ENCODE assay signal across 25 cellular contexts in the genomic region with DNA sequence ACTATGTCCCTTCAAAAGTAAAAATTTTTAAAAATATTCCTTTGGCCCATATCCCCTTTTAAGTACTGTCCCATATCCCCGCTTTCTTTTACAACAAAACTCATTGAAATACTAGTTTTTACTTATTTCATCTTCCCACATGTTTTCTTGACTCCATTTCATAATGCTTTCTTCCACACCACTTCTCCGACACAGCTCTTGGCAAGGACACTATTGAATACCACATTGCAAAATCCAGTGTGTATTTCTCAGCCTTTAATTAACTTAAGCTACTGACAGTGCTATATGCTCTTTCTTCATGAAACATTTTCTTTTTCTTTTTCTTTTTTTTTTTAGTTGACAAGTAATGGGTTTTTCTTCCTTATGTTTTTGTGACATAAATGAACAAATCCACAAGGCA. TPM values are rescaled to one million over a fixed set of nuclear protein-coding genes. Genes with fewer than 3 reads are reported as not detected.
DNase-seq lines count a peak whose midpoint lies in the region; ATAC-seq and TF ChIP-seq lines count a peak whose summit lies in the region.
"Had no signal": no experiment of that assay in that cellular context is flagged by ENCODE, and none has a peak within 500 bp of the region (broad histone marks: within the 10 kb centered on the region; RNA-seq: fewer than 3 reads in every experiment).

No MANE protein-coding gene starts in this region.

- peaks cover 13 to 17% of the 10 kb centered on the region in 2 donors for H3K27me3 Mint-ChIP-seq in T-cell

- no peak overlapping the region for H3K4me3 Mint-ChIP-seq in T-cell
- H3K4me3 Mint-ChIP-seq: B cell; CD8-positive, alpha-beta T cell; IgD-negative memory B cell had no signal

- peaks cover 8% of the 10 kb centered on the region for H3K4me1 ChIP-seq in adipocyte (ENCODE audit: control insufficient read depth, insufficient read depth, low read length)
- H3K4me1 ChIP-seq: Caco-2, HAP-1 had no signal

- H3K36me3 ChIP-seq in adipocyte (ENCODE audit: control insufficient read depth, insufficient read depth, low read length, severe bottlenecking): no peaks in the 10 kb centered on the region
- H3K36me3 ChIP-seq in WERI-Rb-1: no peaks in the 10 kb centered on the region
- H3K36me3 ChIP-seq: HAP-1 had no signal

- CTCF ChIA-PET in T-cell (lab: Charles Lee): interaction anchor here in 1 of 2 donors (0.9 kb wide), 1 partner anchor 10 kb away, joined by 3 read pairs; no protein-coding TSS in a partner anchor

- H3K27ac Mint-ChIP-seq in T-cell: no peak overlapping the region
- H3K27ac Mint-ChIP-seq: B cell; CD8-positive, alpha-beta T cell; IgD-negative memory B cell had no signal

- no peak for TF ChIP-seq CTCF in AG10803 (conservative IDR thresholded peaks at IDR 0.05; ENCODE audit: low read length)
- no peak for TF ChIP-seq CTCF in WERI-Rb-1 (IDR thresholded peaks at IDR 0.05; ENCODE audit: low read depth, low read length)

- POLR2A ChIA-PET in T-cell (lab: Charles Lee): no interaction called here

- H3K9me3 Mint-ChIP-seq in T-cell: no peaks in the 10 kb centered on the region
- H3K9me3 Mint-ChIP-seq: CD8-positive, alpha-beta T cell; IgD-negative memory B cell had no signal

- H3K27me3 ChIP-seq in adipocyte (replicated peaks; ENCODE audit: control insufficient read depth, insufficient read depth, low read length): no peaks in the 10 kb centered on the region
- H3K27me3 ChIP-seq in WERI-Rb-1 (ENCODE audit: insufficient read depth, low read depth, severe bottlenecking): no peaks in the 10 kb centered on the region

- no peak overlapping the region for H3K4me3 ChIP-seq in AG10803 (ENCODE audit: low read length)
- no peak overlapping the region for H3K4me3 ChIP-seq in adipocyte (ENCODE audit: low read length)
- no peak overlapping the region for H3K4me3 ChIP-seq in WERI-Rb-1 (ENCODE audit: low read depth, low read length)
- H3K4me3 ChIP-seq: HAP-1 had no signal

- H3K9ac ChIP-seq in adipocyte (ENCODE audit: low read length): no peak overlapping the region

- DNase-seq in AG10803 (ENCODE audit: low read depth): peak; percentile 83
- peak; percentile 44 for DNase-seq in GM04503 (ENCODE audit: low read depth)
- DNase-seq in adipocyte (ENCODE audit: low read depth): peak; percentile 48
- DNase-seq in fibroblast of peridontal ligament (ENCODE audit: extremely low read depth): peak; percentile 83
- DNase-seq in WERI-Rb-1: no peak
- DNase-seq in NCI-H2107 (lab: John Stamatoyannopoulos, UW): no peak
- no peak for DNase-seq in T-cell
- DNase-seq: Caco-2; CD8-positive, alpha-beta T cell; EL; GF-D8; GOT3; NCI-H1048; NCI-H1417 treated with DMSO at 0.1 percent for 48 hours; NCI-H187 treated with DMSO at 0.1 percent for 48 hours; NCI-H524; NCI-H748 treated with DMSO at 0.1 percent for 48 hours; NK-92 treated with Interleukin-12 subunit alpha and Interleukin-12 subunit beta, amount 100 ng/mL, for 24 hours; PC-3; T-helper 1 cell had no signal

- H3K36me3 Mint-ChIP-seq in T-cell: no peaks in the 10 kb centered on the region
- H3K36me3 Mint-ChIP-seq: CD8-positive, alpha-beta T cell; IgD-negative memory B cell had no signal

- no peak overlapping the region for H3K27ac ChIP-seq in WERI-Rb-1
- H3K27ac ChIP-seq: C4-2B had no signal

- ATAC-seq in GM18517 (IDR thresholded peaks at IDR 0.05; ENCODE audit: unreplicated experiment) (no peak), T-cell (replicated peaks in 1 of 4) (no peak)
- ATAC-seq: CD8-positive, alpha-beta T cell; PC-3 had no signal

- H3K9me3 ChIP-seq in adipocyte (ENCODE audit: control insufficient read depth, low read length): no peaks in the 10 kb centered on the region
- H3K9me3 ChIP-seq in WERI-Rb-1 (ENCODE audit: severe bottlenecking): no peaks in the 10 kb centered on the region
- H3K9me3 ChIP-seq: Caco-2, HAP-1 had no signal

- H3K4me1 Mint-ChIP-seq in T-cell: no peaks in the 10 kb centered on the region

RNA-seq across cellular contexts. Expression of gene PRDM8, which starts 28.8 kb away (rescaled TPM):
- total RNA-seq in T-cell: 10 to 100 TPM; 10.5 to 18.7 (median 14.1) TPM
- total RNA-seq: Caco-2 had no signal

RNA-seq across cellular contexts. Expression of gene FGF5, which starts 40.4 kb away (rescaled TPM):
- under 1 TPM in 2 of 5 donors, not detected in 3; 0.07 to 0.18 TPM for total RNA-seq in T-cell
- total RNA-seq: B cell, Caco-2 had no signal

Comparison
In these comparisons a context has a peak if more than half of its experiments do, and no peak if none do; other contexts are left out.
1. DNase-seq: peak in AG10803 (single experiment), GM04503 (single experiment), adipocyte (single experiment) and fibroblast of peridontal ligament (single experiment); none in WERI-Rb-1 (single experiment), NCI-H2107 (single experiment) and T-cell (0 of 34).